2 cellular contexts compared by ENCODE assay signal in genomic region chr3:149058199-149058598, GRCh38.
TF ChIP-seq lines count a peak whose summit lies in the region.

No MANE protein-coding gene starts in this region.

TF ChIP-seq in HepG2, 621 proteins besides CTCF, POLR2A, EP300 and RAD21:
- TF ChIP-seq MAFF (IDR thresholded peaks at IDR 0.05; ENCODE audit: low read depth, low read length) (peak; percentile 83), NBN (conservative IDR thresholded peaks at IDR 0.05) (no peak), CENPT (CRISPR knock-in tag; IDR thresholded peaks at IDR 0.05; ENCODE audit: low read depth) (no peak), MAFK (conservative IDR thresholded peaks at IDR 0.05 in 1 of 2, IDR thresholded peaks at IDR 0.05 in 1 of 2; ENCODE audit: low read length in 2 of 2) (peak; percentile 85 to 89), ZXDC (CRISPR knock-in tag; IDR thresholded peaks at IDR 0.05) (no peak), ZNF572 (CRISPR knock-in tag; IDR thresholded peaks at IDR 0.05) (no peak), HDAC1 (CRISPR knock-in tag; IDR thresholded peaks at IDR 0.05) (no peak), BCL6 (CRISPR knock-in tag; IDR thresholded peaks at IDR 0.05) (no peak)
- TF ChIP-seq, protein P1, sequence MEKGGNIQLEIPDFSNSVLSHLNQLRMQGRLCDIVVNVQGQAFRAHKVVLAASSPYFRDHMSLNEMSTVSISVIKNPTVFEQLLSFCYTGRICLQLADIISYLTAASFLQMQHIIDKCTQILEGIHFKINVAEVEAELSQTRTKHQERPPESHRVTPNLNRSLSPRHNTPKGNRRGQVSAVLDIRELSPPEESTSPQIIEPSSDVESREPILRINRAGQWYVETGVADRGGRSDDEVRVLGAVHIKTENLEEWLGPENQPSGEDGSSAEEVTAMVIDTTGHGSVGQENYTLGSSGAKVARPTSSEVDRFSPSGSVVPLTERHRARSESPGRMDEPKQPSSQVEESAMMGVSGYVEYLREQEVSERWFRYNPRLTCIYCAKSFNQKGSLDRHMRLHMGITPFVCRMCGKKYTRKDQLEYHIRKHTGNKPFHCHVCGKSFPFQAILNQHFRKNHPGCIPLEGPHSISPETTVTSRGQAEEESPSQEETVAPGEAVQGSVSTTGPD (CRISPR knock-in tag; IDR thresholded peaks at IDR 0.05), result no peak

TF ChIP-seq in IMR-90, 13 proteins besides CTCF, POLR2A, EP300 and RAD21:
- TF ChIP-seq CHD1 (IDR thresholded peaks at IDR 0.05; ENCODE audit: low read depth, low read length) (no peak), MAFK (IDR thresholded peaks at IDR 0.05; ENCODE audit: low read depth, low read length) (peak; percentile 75)
